8 cellular contexts compared by ENCODE assay signal in the genomic region with DNA sequence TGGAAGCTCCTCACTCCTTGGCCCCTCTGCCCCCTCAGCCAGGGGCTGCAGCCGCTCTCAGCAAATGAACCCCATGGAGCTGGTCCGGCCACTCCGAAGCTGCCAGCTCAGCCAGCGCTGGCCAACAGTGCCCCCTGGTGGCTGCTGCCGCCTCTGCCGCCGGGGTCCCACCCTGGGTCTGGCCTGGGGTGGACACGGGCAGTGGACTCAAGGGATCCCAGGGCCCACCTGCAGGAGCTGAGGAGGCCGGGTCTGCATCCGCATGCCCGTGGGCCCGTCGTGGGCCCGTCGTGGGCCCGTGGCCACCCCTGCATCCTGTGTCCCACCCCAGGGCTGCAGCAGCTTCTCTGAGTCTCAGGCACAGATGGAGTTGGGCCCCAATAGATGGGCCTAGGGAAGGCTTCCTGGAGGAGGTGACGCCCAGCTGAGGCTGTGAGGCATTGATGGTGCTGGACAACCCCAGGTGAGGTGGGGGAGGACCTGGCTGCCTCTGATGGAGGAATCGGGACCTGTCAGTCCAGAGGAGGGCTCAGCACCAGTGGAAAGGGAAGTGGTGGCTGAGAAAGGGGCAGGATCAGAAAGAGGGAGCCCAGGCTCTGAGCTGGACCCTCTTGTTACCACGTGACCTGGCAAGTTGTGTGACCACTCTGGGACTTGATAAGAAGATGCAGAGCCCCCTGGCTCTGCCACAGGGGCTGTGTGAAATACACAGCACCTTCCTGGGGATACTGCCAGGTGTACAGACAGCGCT.
A peak's percentile ranks its signal among the peaks of the same experiment; 100 is the strongest.
DNase-seq lines count a peak whose midpoint lies in the region; ATAC-seq and TF ChIP-seq lines count a peak whose summit lies in the region.

No MANE protein-coding gene starts in this region.

- DNase-seq in AG04449 (ENCODE audit: low read depth, low spot score): no peak
- DNase-seq in GM19238 (ENCODE audit: insufficient read length, low spot score): peak; percentile 47
- peak; percentile 40 to 67 for DNase-seq in SHP77 (lab: John Stamatoyannopoulos, UW)
- DNase-seq in activated naive CD4-positive, alpha-beta T cell treated with anti-CD3 and anti-CD28 coated beads, Interleukin-2, amount 50 U/mL, for 72 hours (ENCODE audit: low spot score in 2 of 2): peak; percentile 65 to 88
- DNase-seq in iPS-NIHi7 (ENCODE audit: extremely low spot score): peak; percentile 89
- peak; percentile 21 to 50 for DNase-seq in stimulated activated CD4-positive, alpha-beta T cell treated with anti-CD3 and anti-CD28 coated beads, Interleukin-15, amount 100 ng/mL, for 48 hours (ENCODE audit: low read depth in 2 of 2)
- DNase-seq in GOT3 (lab: John Stamatoyannopoulos, UW): no peak

- TF ChIP-seq CTCF in AG04449 (IDR thresholded peaks at IDR 0.05; ENCODE audit: insufficient read depth, low read length, missing control alignments): peak; percentile 83

- CTCF ChIA-PET in AG04449 (lab: Yijun Ruan, JAX): interaction anchor here (0.7 to 1.7 kb wide), 8 partner anchors 9 to 733 kb away, joined by 3 to 7 read pairs (median 4); no protein-coding TSS in a partner anchor

- no peaks in the 10 kb centered on the region for H3K9me3 Mint-ChIP-seq in activated naive CD4-positive, alpha-beta T cell treated with anti-CD3 and anti-CD28 coated beads, Interleukin-2, amount 50 U/mL, for 72 hours

- H3K36me3 Mint-ChIP-seq in activated naive CD4-positive, alpha-beta T cell treated with anti-CD3 and anti-CD28 coated beads, Interleukin-2, amount 50 U/mL, for 72 hours: no peaks in the 10 kb centered on the region

- peak; percentile 81 to 84 for ATAC-seq in activated naive CD4-positive, alpha-beta T cell treated with anti-CD3 and anti-CD28 coated beads, Interleukin-2, amount 50 U/mL, for 72 hours
- no peak for ATAC-seq in HG03095 (IDR thresholded peaks at IDR 0.05; ENCODE audit: unreplicated experiment)

- POLR2A ChIA-PET in AG04449 (lab: Yijun Ruan, JAX): no interaction called here

- no peak overlapping the region for H3K4me3 ChIP-seq in AG04449 (ENCODE audit: low read depth, low read length)

- no peak overlapping the region for H3K27ac Mint-ChIP-seq in activated naive CD4-positive, alpha-beta T cell treated with anti-CD3 and anti-CD28 coated beads, Interleukin-2, amount 50 U/mL, for 72 hours

Comparison
In these comparisons a context has a peak if more than half of its experiments do, and no peak if none do; other contexts are left out.
1. DNase-seq: peak in GM19238 (single experiment), SHP77 (2 of 2), activated naive CD4-positive, alpha-beta T cell treated with anti-CD3 and anti-CD28 coated beads, Interleukin-2, amount 50 U/mL, for 72 hours (2 of 2), iPS-NIHi7 (single experiment) and stimulated activated CD4-positive, alpha-beta T cell treated with anti-CD3 and anti-CD28 coated beads, Interleukin-15, amount 100 ng/mL, for 48 hours (2 of 2); none in AG04449 (single experiment) and GOT3 (single experiment).